ENCODE assay signal across 16 cellular contexts in genomic region chr18:2538844-2539243, GRCh38. TPM values are rescaled to one million over a fixed set of nuclear protein-coding genes. Genes with fewer than 3 reads are reported as not detected.
DNase-seq lines count a peak whose midpoint lies in the region; ATAC-seq and TF ChIP-seq lines count a peak whose summit lies in the region.
"Had no signal": no experiment of that assay in that cellular context is flagged by ENCODE, and none has a peak within 500 bp of the region (broad histone marks: within the 10 kb centered on the region; RNA-seq: fewer than 3 reads in every experiment).

No MANE protein-coding gene starts in this region.

- H2AFZ ChIP-seq in mesenchymal stem cell (ENCODE audit: low read depth, low read length), result no peak overlapping the region

- H3K27ac ChIP-seq in mesenchymal stem cell (ENCODE audit: low read length, poor library complexity, severe bottlenecking) (no peak overlapping the region), upper lobe of right lung (no peak overlapping the region), substantia nigra (ENCODE audit: low read depth, low read length, poor library complexity, severe bottlenecking) (no peak overlapping the region)
- H3K27ac ChIP-seq: dorsolateral prefrontal cortex, esophagus squamous epithelium had no signal

- H2BK5ac ChIP-seq in mesenchymal stem cell (ENCODE audit: low read depth, low read length, poor library complexity, severe bottlenecking), result peak overlapping the region; percentile 19

- peaks cover 7% of the 10 kb centered on the region for H3K36me3 Mint-ChIP-seq in progenitor cell of endocrine pancreas (ENCODE audit: insufficient read depth)

- no peak overlapping the region for H2BK120ac ChIP-seq in mesenchymal stem cell (ENCODE audit: low read depth, low read length)

- intact Hi-C loops in upper lobe of right lung (cut with DNase I), result no loop called here

- no peak overlapping the region for H3K4ac ChIP-seq in mesenchymal stem cell (ENCODE audit: low read depth in 1 of 2, low read length in 2 of 2)

- no CpG with 5 or more reads among the region's 1 CpG for WGBS in mesenchymal stem cell

- no peaks in the 10 kb centered on the region for H3K9me3 Mint-ChIP-seq in progenitor cell of endocrine pancreas (ENCODE audit: low read depth)
- H3K9me3 Mint-ChIP-seq: activated naive CD4-positive, alpha-beta T cell treated with anti-CD3 and anti-CD28 coated beads, Interleukin-2, amount 50 U/mL, for 24 hours had no signal

- H3K9me3 ChIP-seq in adipocyte (ENCODE audit: control insufficient read depth, low read length), result no peaks in the 10 kb centered on the region
- H3K9me3 ChIP-seq in mesenchymal stem cell (ENCODE audit: control insufficient read depth, low read length), result no peaks in the 10 kb centered on the region
- H3K9me3 ChIP-seq in upper lobe of right lung, result no peaks in the 10 kb centered on the region
- H3K9me3 ChIP-seq: esophagus squamous epithelium, MG63 had no signal

- no peak overlapping the region for H4K8ac ChIP-seq in mesenchymal stem cell (ENCODE audit: low read length)

- no peak overlapping the region for H3K14ac ChIP-seq in mesenchymal stem cell (ENCODE audit: low read length in 2 of 2)

- peaks cover 7% of the 10 kb centered on the region for H3K4me1 Mint-ChIP-seq in progenitor cell of endocrine pancreas (ENCODE audit: low read depth)
- H3K4me1 Mint-ChIP-seq: activated naive CD4-positive, alpha-beta T cell treated with anti-CD3 and anti-CD28 coated beads, Interleukin-2, amount 50 U/mL, for 24 hours had no signal

- H3K18ac ChIP-seq in mesenchymal stem cell (ENCODE audit: low read depth in 1 of 2, low read length in 2 of 2), result no peak overlapping the region

- H3K4me2 ChIP-seq in mesenchymal stem cell (ENCODE audit: low read length, poor library complexity, severe bottlenecking), result no peak overlapping the region

- H3K9ac ChIP-seq in adipocyte (ENCODE audit: low read length) (peak overlapping the region; percentile 42), mesenchymal stem cell (ENCODE audit: low read length) (peak overlapping the region; percentile 27)

- H3K4me3 ChIP-seq in adipocyte (ENCODE audit: low read length), result no peak overlapping the region
- H3K4me3 ChIP-seq in mesenchymal stem cell (ENCODE audit: insufficient read depth in 1 of 2, low read depth in 1 of 2, low read length in 2 of 2), result no peak overlapping the region
- H3K4me3 ChIP-seq in upper lobe of right lung, result no peak overlapping the region
- H3K4me3 ChIP-seq: dorsolateral prefrontal cortex, esophagus squamous epithelium, MG63 had no signal

- no peak for ATAC-seq in upper lobe of right lung
- no peak for ATAC-seq in GM21529 (IDR thresholded peaks at IDR 0.05; ENCODE audit: unreplicated experiment)

- H2BK12ac ChIP-seq in mesenchymal stem cell (ENCODE audit: low read length in 2 of 2), result no peak overlapping the region

- DNase-seq in DMS79 (lab: John Stamatoyannopoulos, UW) (peak; percentile 18), NCI-H1694 (lab: John Stamatoyannopoulos, UW) (peak; percentile 8), adipocyte (ENCODE audit: low read depth) (peak; percentile 56), mesenchymal stem cell (no peak), upper lobe of right lung (no peak), progenitor cell of endocrine pancreas (ENCODE audit: low spot score, unreplicated experiment) (no peak), substantia nigra (lab: John Stamatoyannopoulos, UW) (no peak)
- DNase-seq: activated CD4-positive, alpha-beta T cell treated with anti-CD3 and anti-CD28 coated beads, Interleukin-2, amount 50 U/mL, for 4 hours; activated T-cell treated with anti-CD3 and anti-CD28 coated beads, Interleukin-2, amount 50 U/mL, for 1 hour; AML-193; dorsolateral prefrontal cortex; esophagus squamous epithelium; MG63; NCI-H446 treated with DMSO at 0.1 percent for 48 hours had no signal

- H3K4me1 ChIP-seq in adipocyte (ENCODE audit: control insufficient read depth, insufficient read depth, low read length), result peaks cover 30% of the 10 kb centered on the region
- H3K4me1 ChIP-seq in mesenchymal stem cell (ENCODE audit: control insufficient read depth, insufficient read depth, low read depth, low read length), result peaks cover 3% of the 10 kb centered on the region
- H3K4me1 ChIP-seq in upper lobe of right lung, result no peaks in the 10 kb centered on the region
- H3K4me1 ChIP-seq: esophagus squamous epithelium had no signal

- TF ChIP-seq CTCF in upper lobe of right lung (IDR thresholded peaks at IDR 0.05) (no peak), progenitor cell of endocrine pancreas (IDR thresholded peaks at IDR 0.05; ENCODE audit: unreplicated experiment) (no peak)

- no peaks in the 10 kb centered on the region for H3K79me1 ChIP-seq in mesenchymal stem cell (replicated peaks; ENCODE audit: low read length, poor library complexity, severe bottlenecking)

- H4K91ac ChIP-seq in mesenchymal stem cell (ENCODE audit: low read length), result no peak overlapping the region

- no peaks in the 10 kb centered on the region for H3K27me3 Mint-ChIP-seq in progenitor cell of endocrine pancreas
- H3K27me3 Mint-ChIP-seq: activated naive CD4-positive, alpha-beta T cell treated with anti-CD3 and anti-CD28 coated beads, Interleukin-2, amount 50 U/mL, for 24 hours had no signal

- H3K27me3 ChIP-seq in adipocyte (replicated peaks; ENCODE audit: control insufficient read depth, insufficient read depth, low read length) (no peaks in the 10 kb centered on the region), mesenchymal stem cell (ENCODE audit: control insufficient read depth in 1 of 2, insufficient read depth in 1 of 2, low read length in 2 of 2) (no peaks in the 10 kb centered on the region), upper lobe of right lung (no peaks in the 10 kb centered on the region)
- H3K27me3 ChIP-seq: dorsolateral prefrontal cortex, esophagus squamous epithelium, MG63 had no signal

- no peak overlapping the region for H2AK5ac ChIP-seq in mesenchymal stem cell (ENCODE audit: low read length, severe bottlenecking)

- H3K36me3 ChIP-seq in adipocyte (ENCODE audit: control insufficient read depth, insufficient read depth, low read length, severe bottlenecking), result peaks cover 3% of the 10 kb centered on the region
- H3K36me3 ChIP-seq in mesenchymal stem cell (ENCODE audit: control insufficient read depth in 1 of 2, insufficient read depth in 2 of 2, low read depth in 1 of 2, low read length in 2 of 2), result peaks cover 0 to 11% of the 10 kb centered on the region in 2 experiments
- H3K36me3 ChIP-seq in upper lobe of right lung, result no peaks in the 10 kb centered on the region

- H3K27ac Mint-ChIP-seq in progenitor cell of endocrine pancreas, result no peak overlapping the region
- H3K27ac Mint-ChIP-seq: activated naive CD4-positive, alpha-beta T cell treated with anti-CD3 and anti-CD28 coated beads, Interleukin-2, amount 50 U/mL, for 24 hours had no signal

- no peak overlapping the region for H3K4me3 Mint-ChIP-seq in progenitor cell of endocrine pancreas (ENCODE audit: low read depth)
- H3K4me3 Mint-ChIP-seq: activated naive CD4-positive, alpha-beta T cell treated with anti-CD3 and anti-CD28 coated beads, Interleukin-2, amount 50 U/mL, for 24 hours had no signal

- no peak overlapping the region for H3K23ac ChIP-seq in mesenchymal stem cell (ENCODE audit: low read length in 2 of 2)

- H2BK15ac ChIP-seq in mesenchymal stem cell (ENCODE audit: low read depth, poor library complexity, severe bottlenecking), result no peak overlapping the region

RNA-seq across cellular contexts. Expression of gene METTL4, which starts 32.5 kb away (rescaled TPM):
- 4.5 TPM for polyA plus RNA-seq in mesenchymal stem cell (2013, experiment 1 of 2)
- polyA plus RNA-seq in mesenchymal stem cell (2013, experiment 2 of 2), result 4.5 TPM
- total RNA-seq in upper lobe of right lung (11.1 TPM), progenitor cell of endocrine pancreas (11.2 and 11.3 TPM in 2 replicates)

RNA-seq across cellular contexts. Expression of gene NDC80, which starts 32.5 kb away (rescaled TPM):
- 3.6 TPM for polyA plus RNA-seq in mesenchymal stem cell (2013, experiment 1 of 2)
- 4.0 TPM for polyA plus RNA-seq in mesenchymal stem cell (2013, experiment 2 of 2)
- total RNA-seq in upper lobe of right lung (0.69 TPM), progenitor cell of endocrine pancreas (15.0 and 17.4 TPM in 2 replicates)

Comparison
In these comparisons a context has a peak if more than half of its experiments do, and no peak if none do; other contexts are left out.
1. DNase-seq: peak in DMS79 (single experiment), NCI-H1694 (single experiment) and adipocyte (single experiment); none in mesenchymal stem cell (single experiment), upper lobe of right lung (single experiment), progenitor cell of endocrine pancreas (single experiment) and substantia nigra (0 of 49).